In genomic region chr1:50348449-50349241, GRCh38 we compare ENCODE assay signal across 8 cellular contexts.
DNase-seq lines count a peak whose midpoint lies in the region; ATAC-seq, FAIRE-seq and TF ChIP-seq lines count a peak whose summit lies in the region.

No MANE protein-coding gene starts in this region.

- H4K20me1 ChIP-seq in Karpas-422 (ENCODE audit: insufficient read depth, low read depth, low read length) (no peaks in the 10 kb centered on the region), K562 (replicated peaks; ENCODE audit: control insufficient read depth, insufficient read depth, low read length) (0 out of 2 replicates have a peak, but pooled peaks cover 4% of the 10 kb centered on the region)

- H3K9ac ChIP-seq in Karpas-422 (ENCODE audit: low read length) (no peak overlapping the region), K562 (ENCODE audit: insufficient read depth in 1 of 2, low read depth in 2 of 2, low read length in 2 of 2) (no peak overlapping the region)

- peak in 3 of 5 donors; percentile 17 to 54 (median 26) for DNase-seq in CD8-positive, alpha-beta memory T cell
- DNase-seq in Karpas-422 (peak; percentile 91), RPMI7951 (ENCODE audit: low read depth) (peak; percentile 60), K562 (ENCODE audit: extremely low read depth in 1 of 4, low spot score in 3 of 4) (peak; percentile 75 to 78 (median 78)), immature natural killer cell (peak; percentile 33 to 41 (median 35)), GOT3 (lab: John Stamatoyannopoulos, UW) (no peak)
- DNase-seq in stimulated activated CD4-positive, alpha-beta T cell treated with anti-CD3 and anti-CD28 coated beads, Interleukin-2, amount 100 ng/mL, for 24 hours: peak; percentile 26 to 44

- H3K4me1 ChIP-seq in CD8-positive, alpha-beta memory T cell (ENCODE audit: insufficient read depth, low read length): no peaks in the 10 kb centered on the region
- peaks cover 3% of the 10 kb centered on the region; the same call in 1 of the 2 replicates for H3K4me1 ChIP-seq in Karpas-422 (ENCODE audit: low read length)
- no peaks in the 10 kb centered on the region for H3K4me1 ChIP-seq in K562 (replicated peaks in 1 of 2; ENCODE audit: control insufficient read depth in 2 of 2, insufficient read depth in 2 of 2, low read length in 2 of 2)

- H3K27ac Mint-ChIP-seq in CD8-positive, alpha-beta memory T cell: peak overlapping the region in 1 of 8 donors; percentile 29
- H3K27ac Mint-ChIP-seq in immature natural killer cell: no peak overlapping the region

- WGBS in K562 (ENCODE audit: insufficient coverage, low coverage, missing lambda C conversion rate): 0% methylated on average over 5 of the region's 5 CpGs

- TF ChIP-seq CTCF in K562 (IDR thresholded peaks at IDR 0.05 in 2 of 3, conservative IDR thresholded peaks at IDR 0.05 in 1 of 3; ENCODE audit: insufficient read depth in 2 of 3, low read depth in 1 of 3, low read length in 3 of 3): peak; percentile 79 to 93 (median 89)

- no peak for TF ChIP-seq EP300 in K562 (IDR thresholded peaks at IDR 0.05; ENCODE audit: low read length)

- peaks cover 11 to 28% of the 10 kb centered on the region in 2 donors for H3K27me3 Mint-ChIP-seq in CD8-positive, alpha-beta memory T cell
- H3K27me3 Mint-ChIP-seq in immature natural killer cell (ENCODE audit: low read depth in 3 of 3): peaks cover 2 to 12% (median 5%) of the 10 kb centered on the region in 3 donors

- no peaks in the 10 kb centered on the region for H3K79me2 ChIP-seq in Karpas-422 (ENCODE audit: low read length)
- H3K79me2 ChIP-seq in K562 (ENCODE audit: control insufficient read depth, insufficient read depth, low read length): no peaks in the 10 kb centered on the region

- H3K4me3 ChIP-seq in CD8-positive, alpha-beta memory T cell (ENCODE audit: low read length): no peak overlapping the region
- H3K4me3 ChIP-seq in Karpas-422 (ENCODE audit: low read length) (no peak overlapping the region), K562 (no peak overlapping the region)

- H3K9me2 ChIP-seq in Karpas-422 (replicated peaks; ENCODE audit: insufficient read depth, low read length): no peaks in the 10 kb centered on the region

- BruUV-seq in K562 (replicated peaks; lab: Mats Ljungman, UMichigan): no TSS peak

- peaks cover 0 to 3% (median 0%) of the 10 kb centered on the region in 5 donors for H3K9me3 Mint-ChIP-seq in CD8-positive, alpha-beta memory T cell
- peaks cover 0 to 1% (median 0%) of the 10 kb centered on the region in 6 donors for H3K9me3 Mint-ChIP-seq in immature natural killer cell

- H3K27me3 ChIP-seq in CD8-positive, alpha-beta memory T cell (ENCODE audit: insufficient read depth, low read length, poor library complexity, severe bottlenecking): peaks cover 7% of the 10 kb centered on the region
- H3K27me3 ChIP-seq in Karpas-422 (ENCODE audit: low read length) (no peaks in the 10 kb centered on the region), K562 (ENCODE audit: control insufficient read depth in 2 of 2, insufficient read depth in 2 of 2, low read length in 2 of 2) (0 out of 5 replicates have a peak, but pooled peaks cover 0 to 5% of the 10 kb centered on the region in 2 experiments)

- TF ChIP-seq POLR2A in K562 (conservative IDR thresholded peaks at IDR 0.05): no peak

- no peaks in the 10 kb centered on the region for H3K36me3 ChIP-seq in CD8-positive, alpha-beta memory T cell (ENCODE audit: insufficient read depth, low read length)
- H3K36me3 ChIP-seq in Karpas-422 (ENCODE audit: insufficient read depth, low read length): no peaks in the 10 kb centered on the region
- H3K36me3 ChIP-seq in K562 (ENCODE audit: control insufficient read depth, insufficient read depth, low read length): no peaks in the 10 kb centered on the region

- no peaks in the 10 kb centered on the region for H3K9me3 ChIP-seq in CD8-positive, alpha-beta memory T cell (ENCODE audit: low read length)
- H3K9me3 ChIP-seq in Karpas-422 (ENCODE audit: low read length) (no peaks in the 10 kb centered on the region), K562 (replicated peaks; ENCODE audit: control insufficient read depth, insufficient read depth, low read depth, low read length) (no peaks in the 10 kb centered on the region)

- peaks cover 0 to 2% (median 0%) of the 10 kb centered on the region in 3 donors for H3K4me1 Mint-ChIP-seq in CD8-positive, alpha-beta memory T cell
- H3K4me1 Mint-ChIP-seq in immature natural killer cell: no peaks in the 10 kb centered on the region

- no peak overlapping the region for H3K4me3 Mint-ChIP-seq in CD8-positive, alpha-beta memory T cell
- H3K4me3 Mint-ChIP-seq in immature natural killer cell: no peak overlapping the region

- H3K4me2 ChIP-seq in Karpas-422 (ENCODE audit: low read depth, low read length, poor library complexity, severe bottlenecking) (no peak overlapping the region), K562 (ENCODE audit: insufficient read depth, low read length) (no peak overlapping the region)

- peak; percentile 95 for FAIRE-seq in K562 (lab: Jason Lieb, UNC)

- H2AFZ ChIP-seq in Karpas-422 (ENCODE audit: low read length): no peak overlapping the region
- H2AFZ ChIP-seq in K562 (ENCODE audit: low read depth, low read length): no peak overlapping the region

- CTCF ChIA-PET in CD8-positive, alpha-beta memory T cell (lab: Charles Lee): interaction anchor here (0.6 to 0.9 kb wide), 2 partner anchors 1025 to 1671 kb away, joined by 3 to 4 read pairs; no protein-coding TSS in a partner anchor
- CTCF ChIA-PET in K562 (lab: Yijun Ruan, JAX; ENCODE audit: low intra/inter-chr PET ratio): interaction anchor here (0.5 to 0.9 kb wide), 2 partner anchors 13 to 80 kb away, joined by 3 to 5 read pairs; no protein-coding TSS in a partner anchor

- ATAC-seq in GM18868 (IDR thresholded peaks at IDR 0.05; ENCODE audit: unreplicated experiment) (peak; percentile 73), K562 (peak; percentile 95)

- POLR2A ChIA-PET in CD8-positive, alpha-beta memory T cell (lab: Charles Lee): no interaction called here
- POLR2A ChIA-PET in K562 (lab: Yijun Ruan, JAX): no interaction called here

- in situ Hi-C loops in K562 (cut with MboI): loop anchor here (10.0 kb wide), 2 partner anchors 1674 to 1794 kb away; no protein-coding TSS in a partner anchor

- no peak overlapping the region for H3K27ac ChIP-seq in CD8-positive, alpha-beta memory T cell (ENCODE audit: low read depth, low read length)
- no peak overlapping the region for H3K27ac ChIP-seq in Karpas-422 (ENCODE audit: low read length)
- no peak overlapping the region for H3K27ac ChIP-seq in K562 (ENCODE audit: extremely low read depth, low read depth, low read length)

- peak; percentile 73 to 88 for TF ChIP-seq RAD21 in K562 (CRISPR knock-in tag; conservative IDR thresholded peaks at IDR 0.05 in 1 of 2, IDR thresholded peaks at IDR 0.05 in 1 of 2)

- intact Hi-C loops in K562 (cut with micrococcal nuclease): loop anchor here (1.0 to 2.0 kb wide), 2 partner anchors 1671 to 1776 kb away; no protein-coding TSS in a partner anchor

- H3K9me1 ChIP-seq in K562 (ENCODE audit: control insufficient read depth, insufficient read depth, low read length): no peaks in the 10 kb centered on the region

- H3K36me3 Mint-ChIP-seq in CD8-positive, alpha-beta memory T cell: no peaks in the 10 kb centered on the region
- no peaks in the 10 kb centered on the region for H3K36me3 Mint-ChIP-seq in immature natural killer cell

TF ChIP-seq in K562, 482 proteins besides CTCF, POLR2A, EP300 and RAD21 (continues in another document):
- TF ChIP-seq SRSF3 (IDR thresholded peaks at IDR 0.05; ENCODE audit: insufficient read depth, low read length) (no peak), STAT5A (IDR thresholded peaks at IDR 0.05; ENCODE audit: borderline replicate concordance, low read length) (no peak), TBP (optimal IDR thresholded peaks at IDR 0.05; ENCODE audit: low read depth, low read length) (peak; percentile 28), RBM22 (IDR thresholded peaks at IDR 0.05; ENCODE audit: low read depth, low read length, poor library complexity, severe bottlenecking) (no peak), HINFP (tag; conservative IDR thresholded peaks at IDR 0.05; ENCODE audit: low read depth) (no peak), FOS (IDR thresholded peaks at IDR 0.05; ENCODE audit: extremely low read depth, insufficient read length) (no peak), YBX1 (IDR thresholded peaks at IDR 0.05) (no peak), OTX1 (CRISPR knock-in tag; IDR thresholded peaks at IDR 0.05) (no peak), TOE1 (IDR thresholded peaks at IDR 0.05; ENCODE audit: borderline replicate concordance) (no peak), TOE1 (CRISPR knock-in tag; IDR thresholded peaks at IDR 0.05; ENCODE audit: borderline replicate concordance, low read depth) (no peak), ZNF644 (tag; IDR thresholded peaks at IDR 0.05; ENCODE audit: low read depth) (no peak), PYGO2 (tag; IDR thresholded peaks at IDR 0.05) (no peak), MECOM (CRISPR knock-in tag; IDR thresholded peaks at IDR 0.05) (no peak), TCF15 (CRISPR knock-in tag; IDR thresholded peaks at IDR 0.05) (no peak), HMGN3 (IDR thresholded peaks at IDR 0.05; ENCODE audit: borderline replicate concordance, extremely low read depth, insufficient read length, low read depth, low read length) (no peak), GATAD2A (IDR thresholded peaks at IDR 0.05) (no peak), CEBPB (tag; IDR thresholded peaks at IDR 0.05) (no peak), BHLHE40 (IDR thresholded peaks at IDR 0.05; ENCODE audit: low read length) (peak; percentile 69), ZC3H11A (IDR thresholded peaks at IDR 0.05; ENCODE audit: low read depth, low read length) (no peak), JUND (IDR thresholded peaks at IDR 0.05; ENCODE audit: borderline replicate concordance, low read depth, low read length) (no peak), JUND (tag; IDR thresholded peaks at IDR 0.05; ENCODE audit: borderline replicate concordance, low read depth, low read length) (no peak)
